12 cellular contexts compared by ENCODE assay signal in the genomic region with DNA sequence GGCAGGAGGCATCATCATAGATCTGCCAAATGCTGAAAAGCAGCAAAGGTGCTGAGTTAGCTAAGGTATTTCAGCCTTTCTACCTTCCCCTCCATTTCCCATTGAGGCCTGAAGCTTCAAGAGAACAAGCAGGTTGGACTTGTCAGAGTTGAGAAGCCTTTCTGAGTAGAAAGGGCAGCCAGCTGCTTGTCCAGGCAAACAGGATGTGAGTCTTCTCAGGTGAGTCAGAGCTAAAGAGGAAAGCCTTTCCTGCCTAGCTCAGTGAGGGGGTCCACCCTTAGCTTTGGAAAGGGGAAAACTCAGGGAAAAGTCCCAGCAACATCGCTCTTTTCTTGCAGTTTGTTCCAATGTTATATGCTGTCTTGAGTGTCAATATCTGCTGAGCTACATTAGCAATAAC. TPM values are rescaled to one million over a fixed set of nuclear protein-coding genes. Genes with fewer than 3 reads are reported as not detected.
DNase-seq lines count a peak whose midpoint lies in the region; ATAC-seq and TF ChIP-seq lines count a peak whose summit lies in the region.
"Had no signal": no experiment of that assay in that cellular context is flagged by ENCODE, and none has a peak within 500 bp of the region (broad histone marks: within the 10 kb centered on the region; RNA-seq: fewer than 3 reads in every experiment).

No MANE protein-coding gene starts in this region.

- no peak overlapping the region for H3K4me3 ChIP-seq in RWPE2 (ENCODE audit: severe bottlenecking)
- H3K4me3 ChIP-seq in fibroblast of pulmonary artery (replicated peaks; ENCODE audit: low read depth, low read length) = no peak overlapping the region
- H3K4me3 ChIP-seq: BLaER1, ovary had no signal

- H3K9me3 ChIP-seq in RWPE2 (ENCODE audit: severe bottlenecking) = no peaks in the 10 kb centered on the region
- H3K9me3 ChIP-seq: ovary had no signal

- no peaks in the 10 kb centered on the region for H3K36me3 ChIP-seq in RWPE2 (ENCODE audit: low read depth)
- H3K36me3 ChIP-seq: BLaER1, ovary had no signal

- no peak for DNase-seq in activated T-cell treated with anti-CD3 and anti-CD28 coated beads, Interleukin-2, amount 50 U/mL, for 4 hours
- DNase-seq in activated T-cell treated with anti-CD3 and anti-CD28 coated beads for 4 hours (no peak), RWPE2 (ENCODE audit: low spot score) (peak; percentile 72), fibroblast of pulmonary artery (ENCODE audit: low read depth) (peak; percentile 54), ureter (ENCODE audit: low spot score) (peak; percentile 67), NCI-H774 (lab: John Stamatoyannopoulos, UW) (no peak)
- no peak for DNase-seq in stimulated activated CD4-positive, alpha-beta T cell treated with anti-CD3 and anti-CD28 coated beads, Interleukin-4, amount 100 ng/mL, for 1 hour
- DNase-seq: immature natural killer cell, ovary had no signal

- H3K9me3 Mint-ChIP-seq in activated T-cell treated with anti-CD3 and anti-CD28 coated beads, Interleukin-2, amount 50 U/mL, for 4 hours = no peaks in the 10 kb centered on the region
- H3K9me3 Mint-ChIP-seq: dendritic cell treated with granulocyte-macrophage colony-stimulating factor and Interleukin-4, amounts not matched to agents 40 ng/mL and 50 ng/mL, for 4 days; immature natural killer cell had no signal

- TF ChIP-seq CTCF in RWPE2 (IDR thresholded peaks at IDR 0.05; ENCODE audit: poor library complexity, severe bottlenecking) (no peak), fibroblast of pulmonary artery (IDR thresholded peaks at IDR 0.05; ENCODE audit: low read length, missing control alignments) (no peak)

- peak overlapping the region; percentile 93 for H3K27ac ChIP-seq in RWPE2 (ENCODE audit: poor library complexity, severe bottlenecking)
- H3K27ac ChIP-seq: BLaER1, ovary had no signal

- H3K4me1 ChIP-seq in RWPE2 (ENCODE audit: insufficient read depth, poor library complexity, severe bottlenecking) = peaks cover 41% of the 10 kb centered on the region
- H3K4me1 ChIP-seq: BLaER1 had no signal

- ATAC-seq in activated T-cell treated with anti-CD3 and anti-CD28 coated beads, Interleukin-2, amount 50 U/mL, for 4 hours = peak; percentile 40 to 50
- peak; percentile 93 for ATAC-seq in RWPE2 (ENCODE audit: low read depth)
- no peak for ATAC-seq in HG02678 (IDR thresholded peaks at IDR 0.05; ENCODE audit: unreplicated experiment)

- no peaks in the 10 kb centered on the region for H3K27me3 ChIP-seq in RWPE2 (ENCODE audit: insufficient read depth, poor library complexity, severe bottlenecking)
- H3K27me3 ChIP-seq: BLaER1, ovary had no signal

- H3K4me1 Mint-ChIP-seq in activated T-cell treated with anti-CD3 and anti-CD28 coated beads, Interleukin-2, amount 50 U/mL, for 4 hours (ENCODE audit: low read depth) = peaks cover 26% of the 10 kb centered on the region

- no peaks in the 10 kb centered on the region for H3K36me3 Mint-ChIP-seq in activated T-cell treated with anti-CD3 and anti-CD28 coated beads, Interleukin-2, amount 50 U/mL, for 4 hours (ENCODE audit: insufficient read depth)
- H3K36me3 Mint-ChIP-seq: immature natural killer cell had no signal

- no peak overlapping the region for H3K4me3 Mint-ChIP-seq in activated T-cell treated with anti-CD3 and anti-CD28 coated beads, Interleukin-2, amount 50 U/mL, for 4 hours
- H3K4me3 Mint-ChIP-seq: dendritic cell treated with granulocyte-macrophage colony-stimulating factor and Interleukin-4, amounts not matched to agents 40 ng/mL and 50 ng/mL, for 4 days; immature natural killer cell had no signal

- H3K27me3 Mint-ChIP-seq in activated T-cell treated with anti-CD3 and anti-CD28 coated beads, Interleukin-2, amount 50 U/mL, for 4 hours (ENCODE audit: low read depth) = no peaks in the 10 kb centered on the region

RNA-seq across cellular contexts. Expression of a gene that starts 13.2 kb away (rescaled TPM):
- 10 to 100 TPM in 2 of 3 donors, 1 to 10 TPM in 1; 9.0 to 12.9 (median 12.8) TPM for total RNA-seq in activated T-cell treated with anti-CD3 and anti-CD28 coated beads, Interleukin-2, amount 50 U/mL, for 4 hours
- total RNA-seq in ureter = 226 TPM

RNA-seq across cellular contexts. Expression of a gene that starts 25.1 kb away (rescaled TPM):
- total RNA-seq in activated T-cell treated with anti-CD3 and anti-CD28 coated beads, Interleukin-2, amount 50 U/mL, for 4 hours = 10 to 100 TPM; 52.7 to 72.0 (median 56.4) TPM
- total RNA-seq in ureter = 7.9 TPM

RNA-seq across cellular contexts. Expression of a gene that starts 27.2 kb away (rescaled TPM):
- total RNA-seq in activated T-cell treated with anti-CD3 and anti-CD28 coated beads, Interleukin-2, amount 50 U/mL, for 4 hours = 100 to 1,000 TPM; 371 to 436 (median 407) TPM
- 8.0 TPM for total RNA-seq in ureter

RNA-seq across cellular contexts. Expression of a gene that starts 52.5 kb away (rescaled TPM):
- total RNA-seq in activated T-cell treated with anti-CD3 and anti-CD28 coated beads, Interleukin-2, amount 50 U/mL, for 4 hours = 100 to 1,000 TPM; 135 to 153 (median 137) TPM
- total RNA-seq in ureter = 13.9 TPM

Comparison
In these comparisons a context has a peak if more than half of its experiments do, and no peak if none do; other contexts are left out.
1. DNase-seq: peak in RWPE2 (single experiment), fibroblast of pulmonary artery (single experiment) and ureter (single experiment); none in activated T-cell treated with anti-CD3 and anti-CD28 coated beads, Interleukin-2, amount 50 U/mL, for 4 hours (single experiment), activated T-cell treated with anti-CD3 and anti-CD28 coated beads for 4 hours (single experiment), NCI-H774 (single experiment) and stimulated activated CD4-positive, alpha-beta T cell treated with anti-CD3 and anti-CD28 coated beads, Interleukin-4, amount 100 ng/mL, for 1 hour (single experiment).
2. RNA of a gene that starts 13.2 kb away (total RNA-seq): 226 TPM in ureter (single experiment); 9.0 to 12.9 TPM in activated T-cell treated with anti-CD3 and anti-CD28 coated beads, Interleukin-2, amount 50 U/mL, for 4 hours; every median in the first group is over 10 times any median in the second.
3. RNA of a gene that starts 27.2 kb away (total RNA-seq): 371 to 436 TPM in activated T-cell treated with anti-CD3 and anti-CD28 coated beads, Interleukin-2, amount 50 U/mL, for 4 hours; 8.0 TPM in ureter (single experiment); every median in the first group is over 10 times any median in the second.